ENCODE assay signal across 19 cellular contexts in genomic region chr9:121171236-121171635, GRCh38.
"Had no signal": no experiment of that assay in that cellular context is flagged by ENCODE, and none has a peak within 500 bp of the region (broad histone marks: within the 10 kb centered on the region; RNA-seq: fewer than 3 reads in every experiment).

No MANE protein-coding gene starts in this region.

- H3K27ac Mint-ChIP-seq: activated T-helper 1 cell treated with anti-CD3 and anti-CD28 coated beads, Interleukin-12 subunit alpha, Interleukin-12 subunit beta, Interleukin-2, Interleukin-4 antibody, amounts not matched to agents 30 ng/mL and 10 ng/mL and 1 ng/mL, durations not matched to agents 14 hours and 24 hours and 36 hours; brain; dendritic cell treated with granulocyte-macrophage colony-stimulating factor and Interleukin-4, amounts not matched to agents 40 ng/mL and 50 ng/mL, for 4 days; type B pancreatic cell had no signal

- H3K27ac ChIP-seq: lower lobe of right lung, suprapubic skin had no signal

- H3K4me3 Mint-ChIP-seq: activated CD4-positive, alpha-beta memory T cell treated with anti-CD3 and anti-CD28 coated beads for 36 hours; activated T-helper 1 cell treated with anti-CD3 and anti-CD28 coated beads, Interleukin-12 subunit alpha, Interleukin-12 subunit beta, Interleukin-2, Interleukin-4 antibody, amounts not matched to agents 30 ng/mL and 10 ng/mL and 1 ng/mL, durations not matched to agents 14 hours and 24 hours and 36 hours; brain; dendritic cell treated with granulocyte-macrophage colony-stimulating factor and Interleukin-4, amounts not matched to agents 40 ng/mL and 50 ng/mL, for 4 days; natural killer cell; type B pancreatic cell had no signal

- ATAC-seq: activated CD4-positive, CD25-positive, alpha-beta regulatory T cell treated with anti-CD3 and anti-CD28 coated beads, Interleukin-2, amount 50 U/mL, for 24 hours; left cardiac atrium; lower lobe of right lung; natural killer cell; right cardiac atrium had no signal

- H3K4me1 Mint-ChIP-seq: brain had no signal

- H3K9me3 ChIP-seq: esophagus squamous epithelium, lower lobe of right lung, suprapubic skin had no signal

- H3K9me3 Mint-ChIP-seq: activated CD4-positive, alpha-beta memory T cell treated with anti-CD3 and anti-CD28 coated beads for 36 hours; activated T-helper 1 cell treated with anti-CD3 and anti-CD28 coated beads, Interleukin-12 subunit alpha, Interleukin-12 subunit beta, Interleukin-2, Interleukin-4 antibody, amounts not matched to agents 30 ng/mL and 10 ng/mL and 1 ng/mL, durations not matched to agents 14 hours and 24 hours and 36 hours; brain; dendritic cell treated with granulocyte-macrophage colony-stimulating factor and Interleukin-4, amounts not matched to agents 40 ng/mL and 50 ng/mL, for 4 days; natural killer cell; type B pancreatic cell had no signal

- H3K4me3 ChIP-seq: esophagus squamous epithelium, lower lobe of right lung, suprapubic skin had no signal

- H3K27me3 ChIP-seq: esophagus squamous epithelium, suprapubic skin had no signal

- DNase-seq: activated CD4-positive, alpha-beta memory T cell treated with anti-CD3 and anti-CD28 coated beads for 36 hours; activated CD8-positive, alpha-beta memory T cell treated with anti-CD3 and anti-CD28 coated beads, Interleukin-2, amount 50 U/mL, for 4 hours; activated naive CD4-positive, alpha-beta T cell treated with anti-CD3 and anti-CD28 coated beads, Interleukin-2, amount 50 U/mL, for 16 hours; amygdala; esophagus squamous epithelium; foreskin fibroblast; left cardiac atrium; lower lobe of right lung; natural killer cell; nucleus accumbens; right cardiac atrium; stimulated activated CD4-positive, alpha-beta T cell treated with anti-CD3 and anti-CD28 coated beads, Interleukin-2, amount 100 ng/mL, for 24 hours; stimulated activated naive CD4-positive, alpha-beta T cell had no signal

- H3K27me3 Mint-ChIP-seq: activated CD4-positive, alpha-beta memory T cell treated with anti-CD3 and anti-CD28 coated beads for 36 hours; dendritic cell treated with granulocyte-macrophage colony-stimulating factor and Interleukin-4, amounts not matched to agents 40 ng/mL and 50 ng/mL, for 4 days; type B pancreatic cell had no signal
